10 cellular contexts compared by ENCODE assay signal in genomic region chr21:44836666-44837471, GRCh38. TPM values are rescaled to one million over a fixed set of nuclear protein-coding genes. Genes with fewer than 3 reads are reported as not detected.
DNase-seq lines count a peak whose midpoint lies in the region; ATAC-seq and TF ChIP-seq lines count a peak whose summit lies in the region.
"Had no signal": no experiment of that assay in that cellular context is flagged by ENCODE, and none has a peak within 500 bp of the region (broad histone marks: within the 10 kb centered on the region; RNA-seq: fewer than 3 reads in every experiment).

No MANE protein-coding gene starts in this region.

- H3K4me3 ChIP-seq in SK-N-SH (ENCODE audit: low read depth in 2 of 2, low read length in 1 of 2) (no peak overlapping the region), OCI-LY3 (ENCODE audit: low read length) (no peak overlapping the region), gastroesophageal sphincter (no peak overlapping the region), transverse colon (no peak overlapping the region)

- TF ChIP-seq CTCF in SK-N-SH (IDR thresholded peaks at IDR 0.05) (no peak), OCI-LY3 (IDR thresholded peaks at IDR 0.05; ENCODE audit: low read depth, low read length) (no peak), gastroesophageal sphincter (IDR thresholded peaks at IDR 0.05) (no peak), transverse colon (IDR thresholded peaks at IDR 0.05) (no peak), WTC11 (IDR thresholded peaks at IDR 0.05) (no peak)

- H3K9me3 ChIP-seq in SK-N-SH = no peaks in the 10 kb centered on the region
- H3K9me3 ChIP-seq in OCI-LY3 (ENCODE audit: insufficient read depth, low read length) = no peaks in the 10 kb centered on the region
- no peaks in the 10 kb centered on the region for H3K9me3 ChIP-seq in gastroesophageal sphincter
- no peaks in the 10 kb centered on the region for H3K9me3 ChIP-seq in transverse colon

- in situ Hi-C loops in transverse colon (cut with MboI; ENCODE audit: low pct_ligation_motif_present in 1 of 4, low pct_unique_long_range_greater_than_20kb in 1 of 4, low sequenced_read_pairs in 3 of 4) (no loop called here), ACHN (cut with HindIII; ENCODE audit: low pct_ligation_motif_present, low pct_unique_long_range_greater_than_20kb, low sequenced_read_pairs) (no loop called here)

- no peaks in the 10 kb centered on the region for H3K9me2 ChIP-seq in SK-N-SH

- POLR2A ChIA-PET in SK-N-SH (lab: Yijun Ruan, JAX) (no interaction called here), WTC11 (lab: Charles Lee) (interaction anchor here (0.6 kb wide), 1 partner anchor 19 kb away, joined by 3 read pairs; the partner anchor contains the start of gene SUMO3)

- no peaks in the 10 kb centered on the region for H3K9me3 Mint-ChIP-seq in WTC11
- H3K9me3 Mint-ChIP-seq: activated naive CD4-positive, alpha-beta T cell treated with anti-CD3 and anti-CD28 coated beads for 36 hours had no signal

- CTCF ChIA-PET in SK-N-SH (lab: Yijun Ruan, JAX) (interaction anchor here (0.6 kb wide), 1 partner anchor 1326 kb away, joined by 3 read pairs; no protein-coding TSS in a partner anchor), WTC11 (lab: Charles Lee) (interaction anchor here (0.5 kb wide), 1 partner anchor 53 kb away, joined by 4 read pairs; no protein-coding TSS in a partner anchor)

- TF ChIP-seq EP300 in SK-N-SH (IDR thresholded peaks at IDR 0.05; ENCODE audit: borderline replicate concordance in 1 of 2, low read depth in 1 of 2, low read length in 1 of 2) (no peak), gastroesophageal sphincter (IDR thresholded peaks at IDR 0.05) (no peak), transverse colon (IDR thresholded peaks at IDR 0.05; ENCODE audit: low read depth) (no peak)

- H3K4me2 ChIP-seq in SK-N-SH = no peak overlapping the region
- peak overlapping the region; percentile 46 for H3K4me2 ChIP-seq in OCI-LY3 (ENCODE audit: low read length)

- no peak overlapping the region for H3K4me3 Mint-ChIP-seq in WTC11
- H3K4me3 Mint-ChIP-seq: activated naive CD4-positive, alpha-beta T cell treated with anti-CD3 and anti-CD28 coated beads for 36 hours had no signal

- no peaks in the 10 kb centered on the region for H3F3A ChIP-seq in SK-N-SH (replicated peaks; ENCODE audit: insufficient read depth)

- no peaks in the 10 kb centered on the region for H3K4me1 Mint-ChIP-seq in WTC11

- no peaks in the 10 kb centered on the region for H3K79me2 ChIP-seq in SK-N-SH (ENCODE audit: insufficient read depth)
- H3K79me2 ChIP-seq in OCI-LY3 (ENCODE audit: low read length) = no peaks in the 10 kb centered on the region

- no peaks in the 10 kb centered on the region for H3K36me3 Mint-ChIP-seq in WTC11

- TF ChIP-seq RAD21 in SK-N-SH (IDR thresholded peaks at IDR 0.05; ENCODE audit: low read length) = no peak

- DNase-seq in SK-N-SH = no peak
- DNase-seq in transverse colon = peak; percentile 47
- DNase-seq in activated CD8-positive, alpha-beta memory T cell treated with anti-CD3 and anti-CD28 coated beads, Interleukin-2, amount 50 U/mL, for 48 hours = no peak
- DNase-seq in ACHN = no peak
- no peak for DNase-seq in WTC11 (ENCODE audit: low spot score)
- DNase-seq: activated naive CD4-positive, alpha-beta T cell treated with anti-CD3 and anti-CD28 coated beads for 36 hours; NCI-H226 had no signal

- H4K20me1 ChIP-seq in SK-N-SH (ENCODE audit: insufficient read depth) (no peaks in the 10 kb centered on the region), OCI-LY3 (ENCODE audit: insufficient read depth, low read length) (no peaks in the 10 kb centered on the region)

- H2AFZ ChIP-seq in SK-N-SH (ENCODE audit: low read depth) (no peak overlapping the region), OCI-LY3 (ENCODE audit: low read depth, low read length) (0 out of 2 replicates have a peak overlapping the region, but pooled peaks have one; percentile 46)

- H3K27ac Mint-ChIP-seq in WTC11 = no peak overlapping the region
- H3K27ac Mint-ChIP-seq: activated naive CD4-positive, alpha-beta T cell treated with anti-CD3 and anti-CD28 coated beads for 36 hours had no signal

- TF ChIP-seq POLR2A in gastroesophageal sphincter (IDR thresholded peaks at IDR 0.05) = no peak
- no peak for TF ChIP-seq POLR2A in transverse colon (IDR thresholded peaks at IDR 0.05)

- intact Hi-C loops in transverse colon (cut with DNase I; ENCODE audit: low total_unique reads) = no loop called here

- H3K36me3 ChIP-seq in SK-N-SH (replicated peaks in 1 of 2; ENCODE audit: control insufficient read depth in 1 of 2, insufficient read depth in 2 of 2, low read length in 1 of 2) (no peaks in the 10 kb centered on the region), OCI-LY3 (replicated peaks; ENCODE audit: low read depth, low read length) (no peaks in the 10 kb centered on the region), gastroesophageal sphincter (no peaks in the 10 kb centered on the region), transverse colon (no peaks in the 10 kb centered on the region)

- H3K27me3 Mint-ChIP-seq in WTC11 (ENCODE audit: low read depth) = no peaks in the 10 kb centered on the region

- ATAC-seq in SK-N-SH treated with all-trans-retinoic acid at 6 μM for 48 hours = peak; percentile 47
- peak; percentile 39 for ATAC-seq in gastroesophageal sphincter
- ATAC-seq in WTC11 = no peak

- WGBS in SK-N-SH (ENCODE audit: low lambda C conversion rate) = 76% methylated on average over 8 of the region's 37 CpGs
- WGBS in gastroesophageal sphincter (ENCODE audit: low coverage in 1 of 2), 2 donors = no CpG with 5 or more reads among the region's 37 CpGs
- 66% methylated on average over 15 of the region's 37 CpGs; no CpG with 5 or more reads in 1 of the 2 donors for WGBS in transverse colon (ENCODE audit: low coverage in 1 of 2), 2 donors

- no peaks in the 10 kb centered on the region; a peak in 1 of 4 replicates for H3K4me1 ChIP-seq in SK-N-SH (ENCODE audit: control insufficient read depth in 1 of 2, insufficient read depth in 2 of 2, low read depth in 1 of 2, low read length in 1 of 2)
- H3K4me1 ChIP-seq in OCI-LY3 (ENCODE audit: low read length) = no peaks in the 10 kb centered on the region
- peaks cover 0 to 8% (median 3%) of the 10 kb centered on the region in 3 donors for H3K4me1 ChIP-seq in gastroesophageal sphincter
- H3K4me1 ChIP-seq in transverse colon = peaks cover 0 to 5% (median 4%) of the 10 kb centered on the region in 4 donors

- H3K27me3 ChIP-seq in SK-N-SH (ENCODE audit: insufficient read depth) (no peaks in the 10 kb centered on the region), OCI-LY3 (ENCODE audit: low read depth, low read length) (no peaks in the 10 kb centered on the region; the same call in 1 of the 2 replicates), gastroesophageal sphincter (peaks cover 7% of the 10 kb centered on the region), transverse colon (no peaks in the 10 kb centered on the region)

- H3K27ac ChIP-seq in SK-N-SH (ENCODE audit: low read depth in 2 of 2, low read length in 1 of 2) (no peak overlapping the region), OCI-LY3 (ENCODE audit: low read length) (no peak overlapping the region), gastroesophageal sphincter (no peak overlapping the region), transverse colon (no peak overlapping the region)

- no peak overlapping the region for H3K9ac ChIP-seq in SK-N-SH
- no peak overlapping the region for H3K9ac ChIP-seq in OCI-LY3 (ENCODE audit: low read length)

TF ChIP-seq in SK-N-SH, 30 proteins besides CTCF, POLR2A, EP300 and RAD21 (continues in another document):
- TF ChIP-seq MEF2A (IDR thresholded peaks at IDR 0.05; ENCODE audit: borderline replicate concordance, low read depth) = no peak
- TF ChIP-seq RFX5 (IDR thresholded peaks at IDR 0.05; ENCODE audit: low read length) = no peak
- no peak for TF ChIP-seq JUND (IDR thresholded peaks at IDR 0.05)
- no peak for TF ChIP-seq FOSL2 (IDR thresholded peaks at IDR 0.05; ENCODE audit: borderline replicate concordance, low read depth)

TF ChIP-seq in WTC11, 78 proteins besides CTCF, POLR2A, EP300 and RAD21 (continues in another document):
- no peak for TF ChIP-seq ZBTB43 (CRISPR knock-in tag; IDR thresholded peaks at IDR 0.05)
- TF ChIP-seq ATF2 (CRISPR knock-in tag; IDR thresholded peaks at IDR 0.05; ENCODE audit: borderline replicate concordance, low read depth) = no peak

RNA-seq across cellular contexts. Expression of gene SUMO3, which starts 19.0 kb away (rescaled TPM):
- polyA plus RNA-seq in SK-N-SH (2012; rRNA removed) = 89.0 and 125 TPM in 2 replicates
- 116 and 122 TPM in 2 replicates for polyA plus RNA-seq in SK-N-SH (2012; cell fraction: cytosol; rRNA removed)
- polyA plus RNA-seq in SK-N-SH (2012; cell fraction: nucleus; rRNA removed) = 31.5 and 38.2 TPM in 2 replicates
- total RNA-seq in gastroesophageal sphincter (10 to 100 TPM; 41.7 to 56.2 (median 53.7) TPM), transverse colon (10 to 100 TPM; 18.3 to 56.7 (median 38.1) TPM), WTC11 (2021) (81.7 to 86.3 TPM (median 85.4 TPM) in 3 replicates)

RNA-seq across cellular contexts. Expression of gene UBE2G2, which starts 35.2 kb away (rescaled TPM):
- polyA plus RNA-seq in SK-N-SH (2012; rRNA removed) = 129 and 149 TPM in 2 replicates
- 55.4 and 71.0 TPM in 2 replicates for polyA plus RNA-seq in SK-N-SH (2012; cell fraction: cytosol; rRNA removed)
- polyA plus RNA-seq in SK-N-SH (2012; cell fraction: nucleus; rRNA removed) = 527 and 606 TPM in 2 replicates
- total RNA-seq in gastroesophageal sphincter = 10 to 100 TPM; 48.3 to 93.4 (median 83.9) TPM
- total RNA-seq in transverse colon = 10 to 100 TPM; 40.8 to 78.0 (median 60.5) TPM
- 109 to 117 TPM (median 113 TPM) in 3 replicates for total RNA-seq in WTC11 (2021)

RNA-seq across cellular contexts. Expression of gene PTTG1IP, which starts 36.6 kb away (rescaled TPM):
- 171 and 196 TPM in 2 replicates for polyA plus RNA-seq in SK-N-SH (2012; rRNA removed)
- polyA plus RNA-seq in SK-N-SH (2012; cell fraction: cytosol; rRNA removed) = 173 and 196 TPM in 2 replicates
- 113 and 135 TPM in 2 replicates for polyA plus RNA-seq in SK-N-SH (2012; cell fraction: nucleus; rRNA removed)
- 100 to 1,000 TPM; 217 to 419 (median 313) TPM for total RNA-seq in gastroesophageal sphincter
- total RNA-seq in transverse colon = 100 to 1,000 TPM; 157 to 552 (median 288) TPM
- total RNA-seq in WTC11 (2021) = 96.0 to 117 TPM (median 112 TPM) in 3 replicates
